9 cellular contexts compared by ENCODE assay signal in genomic region chr5:122076023-122076422, GRCh38. TPM values are rescaled to one million over a fixed set of nuclear protein-coding genes. Genes with fewer than 3 reads are reported as not detected.
DNase-seq lines count a peak whose midpoint lies in the region; ATAC-seq and TF ChIP-seq lines count a peak whose summit lies in the region.
"Had no signal": no experiment of that assay in that cellular context is flagged by ENCODE, and none has a peak within 500 bp of the region (broad histone marks: within the 10 kb centered on the region; RNA-seq: fewer than 3 reads in every experiment).

No MANE protein-coding gene starts in this region.

- peaks cover 28 to 33% of the 10 kb centered on the region in 2 donors for H3K27me3 Mint-ChIP-seq in natural killer cell treated with Interleukin-12 subunit alpha and Interleukin-12 subunit beta and Interleukin-15 and Interleukin-18, amount 100 ng/mL, for 72 hours

- H3K4me3 Mint-ChIP-seq in natural killer cell treated with Interleukin-12 subunit alpha and Interleukin-12 subunit beta and Interleukin-15 and Interleukin-18, amount 100 ng/mL, for 72 hours = no peak overlapping the region

- peaks cover 16% of the 10 kb centered on the region for H3K36me3 ChIP-seq in SK-N-MC (ENCODE audit: insufficient read depth, low read length)
- H3K36me3 ChIP-seq in sigmoid colon = peaks cover 0 to 5% (median 0%) of the 10 kb centered on the region in 4 donors
- H3K36me3 ChIP-seq: transverse colon had no signal

- DNase-seq in EH (ENCODE audit: low read depth) (peak; percentile 66), SK-N-MC (ENCODE audit: low read depth, low spot score) (peak; percentile 12), fibroblast of pulmonary artery (ENCODE audit: low read depth) (peak; percentile 77), sigmoid colon (no peak), islet precursor cell (no peak)
- no peak for DNase-seq in natural killer cell treated with Interleukin-12 subunit alpha and Interleukin-12 subunit beta and Interleukin-15 and Interleukin-18, amount 100 ng/mL, for 72 hours (ENCODE audit: low spot score)

- H3K9ac ChIP-seq in SK-N-MC (ENCODE audit: insufficient read length) = peak overlapping the region; percentile 78

- TF ChIP-seq POLR2A in sigmoid colon (IDR thresholded peaks at IDR 0.05) = no peak

- 41 to 44% methylated on average over 1 of the region's 1 CpG for WGBS in sigmoid colon, 2 donors

- peak; percentile 29 for TF ChIP-seq CTCF in fibroblast of pulmonary artery (IDR thresholded peaks at IDR 0.05; ENCODE audit: low read length, missing control alignments)
- TF ChIP-seq CTCF in sigmoid colon (IDR thresholded peaks at IDR 0.05) = no peak

- H3K4me3 ChIP-seq in SK-N-MC = peak overlapping the region; percentile 92
- peak overlapping the region; percentile 78 for H3K4me3 ChIP-seq in fibroblast of pulmonary artery (replicated peaks; ENCODE audit: low read depth, low read length)
- H3K4me3 ChIP-seq in sigmoid colon = peak overlapping the region in 2 of 4 donors; percentile 45 to 70

- peak overlapping the region; percentile 73 for H3K27ac ChIP-seq in SK-N-MC
- peak overlapping the region in 3 of 4 donors; percentile 3 to 83 (median 80) for H3K27ac ChIP-seq in sigmoid colon

- peaks cover 0 to 3% (median 0%) of the 10 kb centered on the region in 3 donors for H3K27me3 ChIP-seq in sigmoid colon

- ATAC-seq in natural killer cell treated with Interleukin-12 subunit alpha and Interleukin-12 subunit beta and Interleukin-15 and Interleukin-18, amount 100 ng/mL, for 72 hours = no peak
- ATAC-seq in GM19023 (IDR thresholded peaks at IDR 0.05; ENCODE audit: unreplicated experiment) (no peak), HG03108 (IDR thresholded peaks at IDR 0.05; ENCODE audit: unreplicated experiment) (no peak)

- no peaks in the 10 kb centered on the region for H3K36me3 Mint-ChIP-seq in natural killer cell treated with Interleukin-12 subunit alpha and Interleukin-12 subunit beta and Interleukin-15 and Interleukin-18, amount 100 ng/mL, for 72 hours

- H3K4me1 ChIP-seq in sigmoid colon = peaks cover 0 to 25% (median 16%) of the 10 kb centered on the region in 4 donors

- intact Hi-C loops in sigmoid colon (cut with DNase I) = loop anchor here (5.0 kb wide), 1 partner anchor 114 kb away; the partner anchor contains the start of gene SRFBP1

- no peaks in the 10 kb centered on the region for H3K9me3 Mint-ChIP-seq in natural killer cell treated with Interleukin-12 subunit alpha and Interleukin-12 subunit beta and Interleukin-15 and Interleukin-18, amount 100 ng/mL, for 72 hours

- no peaks in the 10 kb centered on the region for H3K9me3 ChIP-seq in SK-N-MC (ENCODE audit: low read depth, low read length)
- no peaks in the 10 kb centered on the region for H3K9me3 ChIP-seq in sigmoid colon
- H3K9me3 ChIP-seq: transverse colon had no signal

- no peak overlapping the region for H3K27ac Mint-ChIP-seq in natural killer cell treated with Interleukin-12 subunit alpha and Interleukin-12 subunit beta and Interleukin-15 and Interleukin-18, amount 100 ng/mL, for 72 hours

- H3K4me1 Mint-ChIP-seq in natural killer cell treated with Interleukin-12 subunit alpha and Interleukin-12 subunit beta and Interleukin-15 and Interleukin-18, amount 100 ng/mL, for 72 hours (ENCODE audit: low read depth in 2 of 2) = peaks cover 6 to 7% of the 10 kb centered on the region in 2 donors

- no peak for TF ChIP-seq EP300 in sigmoid colon (IDR thresholded peaks at IDR 0.05)

RNA-seq across cellular contexts. Expression of gene LOX, which starts 2.0 kb away (rescaled TPM):
- total RNA-seq in sigmoid colon = 10 to 100 TPM in 2 of 4 donors, 1 to 10 TPM in 2; 6.8 to 21.6 (median 10.3) TPM
- polyA plus RNA-seq in sigmoid colon = 1 to 10 TPM in 2 of 3 donors, not detected in 1; 1.8 to 2.3 TPM
- total RNA-seq in natural killer cell treated with Interleukin-12 subunit alpha and Interleukin-12 subunit beta and Interleukin-15 and Interleukin-18, amount 100 ng/mL, for 72 hours = not detected

RNA-seq across cellular contexts. Expression of gene ZNF474, which starts 53.3 kb away (rescaled TPM):
- under 1 TPM in 2 of 4 donors, not detected in 2; 0.27 to 0.28 TPM for total RNA-seq in sigmoid colon
- under 1 TPM in 1 of 3 donors, not detected in 2; 0.07 TPM for polyA plus RNA-seq in sigmoid colon
- not detected for total RNA-seq in natural killer cell treated with Interleukin-12 subunit alpha and Interleukin-12 subunit beta and Interleukin-15 and Interleukin-18, amount 100 ng/mL, for 72 hours
- total RNA-seq: transverse colon had no signal

Comparison
In these comparisons a context has a peak if more than half of its experiments do, and no peak if none do; other contexts are left out.
1. DNase-seq: peak in EH (single experiment), SK-N-MC (single experiment) and fibroblast of pulmonary artery (single experiment); none in sigmoid colon (single experiment), natural killer cell treated with Interleukin-12 subunit alpha and Interleukin-12 subunit beta and Interleukin-15 and Interleukin-18, amount 100 ng/mL, for 72 hours (single experiment) and islet precursor cell (single experiment).
2. RNA of gene LOX, which starts 2.0 kb away (total RNA-seq): 6.8 to 21.6 TPM in sigmoid colon; not detected in natural killer cell treated with Interleukin-12 subunit alpha and Interleukin-12 subunit beta and Interleukin-15 and Interleukin-18, amount 100 ng/mL, for 72 hours; every median in the first group is over 4 times any median in the second.